In the genomic region with DNA sequence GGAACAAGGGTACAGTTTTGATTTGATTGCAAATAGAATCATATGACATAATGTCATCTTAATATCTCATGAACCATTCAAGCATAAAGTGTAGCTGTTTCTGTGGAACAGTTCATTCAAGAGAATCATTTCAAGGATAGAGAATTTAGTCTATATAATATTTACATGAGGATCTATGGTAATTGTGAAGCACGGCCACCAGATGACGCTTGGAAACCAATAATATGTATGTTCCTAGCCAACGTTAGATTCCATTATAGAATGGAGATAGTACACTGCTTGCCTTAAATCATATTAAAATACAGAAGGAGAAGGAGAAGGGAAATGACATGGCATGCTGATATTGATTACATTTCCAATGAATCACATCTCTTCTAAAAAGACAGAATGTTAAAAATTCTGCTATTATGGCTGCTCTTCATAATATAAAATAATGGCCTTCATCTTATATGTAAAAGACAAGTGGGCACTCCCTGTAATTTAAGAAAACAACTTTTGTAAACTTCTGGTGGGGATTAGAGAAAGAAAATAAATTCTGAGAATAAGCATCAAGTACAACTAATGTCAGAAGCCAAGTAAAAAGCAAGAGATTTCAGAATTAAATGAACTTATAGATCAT, we compare ENCODE assay signal across 9 cellular contexts.
DNase-seq lines count a peak whose midpoint lies in the region; ATAC-seq and TF ChIP-seq lines count a peak whose summit lies in the region.
"Had no signal": no experiment of that assay in that cellular context is flagged by ENCODE, and none has a peak within 500 bp of the region (broad histone marks: within the 10 kb centered on the region; RNA-seq: fewer than 3 reads in every experiment).

No MANE protein-coding gene starts in this region.

- ATAC-seq in heart left ventricle (no peak), HG02678 (IDR thresholded peaks at IDR 0.05; ENCODE audit: unreplicated experiment) (no peak)
- ATAC-seq: left colon had no signal

- H3K36me3 Mint-ChIP-seq in endodermal cell (ENCODE audit: low read depth) = no peaks in the 10 kb centered on the region

- H3K4me1 ChIP-seq in left ventricle myocardium inferior (no peaks in the 10 kb centered on the region), heart left ventricle (no peaks in the 10 kb centered on the region), endodermal cell (ENCODE audit: control insufficient read depth, insufficient read depth, low read length) (no peaks in the 10 kb centered on the region)

- no peak overlapping the region for H3K4me3 Mint-ChIP-seq in endodermal cell

- peaks cover 13% of the 10 kb centered on the region for H3K4me1 Mint-ChIP-seq in endodermal cell

- 59 to 69% (median 62%) methylated on average over 3 of the region's 3 CpGs for WGBS in heart left ventricle, 4 donors
- 68% methylated on average over 3 of the region's 3 CpGs; no CpG with 5 or more reads in 1 of the 2 experiments for WGBS in endodermal cell (ENCODE audit: insufficient coverage in 1 of 2, insufficient read length in 1 of 2), 2 experiments

- H3K27me3 ChIP-seq in left ventricle myocardium inferior (ENCODE audit: low read depth) = no peaks in the 10 kb centered on the region
- no peaks in the 10 kb centered on the region for H3K27me3 ChIP-seq in heart left ventricle
- no peaks in the 10 kb centered on the region for H3K27me3 ChIP-seq in endodermal cell (ENCODE audit: control insufficient read depth, insufficient read depth, low read length, poor library complexity, severe bottlenecking)

- H3K27ac ChIP-seq in left ventricle myocardium inferior (replicated peaks) = no peak overlapping the region
- no peak overlapping the region for H3K27ac ChIP-seq in heart left ventricle
- no peak overlapping the region for H3K27ac ChIP-seq in endodermal cell (ENCODE audit: low read depth, low read length)

- H3K27me3 Mint-ChIP-seq in endodermal cell (ENCODE audit: insufficient read depth) = no peaks in the 10 kb centered on the region

- H3K9ac ChIP-seq in endodermal cell (ENCODE audit: extremely low read depth, low read length, poor library complexity, severe bottlenecking) = no peak overlapping the region

- DNase-seq in left ventricle myocardium inferior = no peak
- no peak for DNase-seq in heart left ventricle
- peak; percentile 17 to 61 for DNase-seq in NCI-H524 (lab: John Stamatoyannopoulos, UW)
- peak; percentile 59 for DNase-seq in endodermal cell
- no peak for DNase-seq in ureter (ENCODE audit: low spot score)
- no peak for DNase-seq in putamen (ENCODE audit: low spot score)
- no peak for DNase-seq in cortex of kidney (lab: John Stamatoyannopoulos, UW)

- no peak for TF ChIP-seq POLR2A in heart left ventricle (IDR thresholded peaks at IDR 0.05)

- H3K27ac Mint-ChIP-seq in endodermal cell = no peak overlapping the region

- no peak overlapping the region for H3K4me3 ChIP-seq in left ventricle myocardium inferior
- no peak overlapping the region for H3K4me3 ChIP-seq in heart left ventricle
- no peak overlapping the region for H3K4me3 ChIP-seq in endodermal cell (ENCODE audit: low read length)

- no peaks in the 10 kb centered on the region for H3K9me3 Mint-ChIP-seq in endodermal cell

- intact Hi-C loops in left ventricle myocardium inferior (cut with micrococcal nuclease) = no loop called here
- intact Hi-C loops in heart left ventricle (cut with DNase I) = no loop called here

- no peaks in the 10 kb centered on the region for H3K9me3 ChIP-seq in left ventricle myocardium inferior (replicated peaks)
- H3K9me3 ChIP-seq in heart left ventricle = no peaks in the 10 kb centered on the region
- H3K9me3 ChIP-seq in endodermal cell (ENCODE audit: control insufficient read depth, low read length) = no peaks in the 10 kb centered on the region

- peak; percentile 28 for TF ChIP-seq CTCF in left ventricle myocardium inferior (IDR thresholded peaks at IDR 0.05; ENCODE audit: borderline replicate concordance)
- no peak for TF ChIP-seq CTCF in heart left ventricle (IDR thresholded peaks at IDR 0.05)
- peak; percentile 83 for TF ChIP-seq CTCF in endodermal cell (conservative IDR thresholded peaks at IDR 0.05)

- H3K36me3 ChIP-seq in left ventricle myocardium inferior (no peaks in the 10 kb centered on the region), heart left ventricle (peaks cover 0 to 52% (median 0%) of the 10 kb centered on the region in 9 donors), endodermal cell (ENCODE audit: control insufficient read depth, insufficient read depth, low read length) (no peaks in the 10 kb centered on the region)

Comparison
In these comparisons a context has a peak if more than half of its experiments do, and no peak if none do; other contexts are left out.
1. CTCF ChIP-seq: peak in left ventricle myocardium inferior (single experiment) and endodermal cell (single experiment); none in heart left ventricle (0 of 12).
2. DNase-seq: peak in NCI-H524 (2 of 2) and endodermal cell (single experiment); none in left ventricle myocardium inferior (single experiment), heart left ventricle (0 of 5), ureter (single experiment), putamen (single experiment) and cortex of kidney (single experiment).